Comparison of ENCODE assay signal across 11 cellular contexts in the genomic region with DNA sequence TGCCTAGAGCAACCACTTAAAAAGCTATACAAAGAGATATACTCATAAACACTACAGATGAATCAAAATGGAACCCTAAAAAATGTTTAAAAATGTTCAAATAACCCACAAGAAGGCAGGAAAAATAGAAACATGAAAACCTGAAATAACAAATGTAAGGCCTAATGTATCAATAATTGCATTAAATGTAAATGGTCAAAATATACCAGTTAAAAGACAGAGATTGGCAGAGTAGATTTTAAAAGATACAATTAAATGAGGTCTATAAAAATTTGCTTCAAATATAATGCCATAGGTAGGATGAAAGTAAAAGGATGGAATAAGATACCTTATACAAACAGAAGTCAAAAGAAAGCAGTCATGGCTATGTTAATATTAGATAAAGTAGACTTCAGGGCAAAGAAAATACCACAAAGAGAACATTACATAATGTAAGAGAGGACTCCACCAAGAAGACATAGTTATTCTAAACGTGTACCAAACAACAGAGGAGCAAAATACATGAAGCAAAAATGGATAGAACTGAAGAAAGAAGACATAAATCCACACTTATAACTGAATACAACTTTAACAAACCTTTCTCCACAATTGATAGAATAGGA. TPM values are rescaled to one million over a fixed set of nuclear protein-coding genes. Genes with fewer than 3 reads are reported as not detected.
"Had no signal": no experiment of that assay in that cellular context is flagged by ENCODE, and none has a peak within 500 bp of the region (broad histone marks: within the 10 kb centered on the region; RNA-seq: fewer than 3 reads in every experiment).

No MANE protein-coding gene starts in this region.

- ATAC-seq: GM23338 had no signal

- H3K4me3 ChIP-seq: GM23248, GM23338, HAP-1 had no signal

- H3K4me2 ChIP-seq: GM23338 had no signal

- H3K9me3 ChIP-seq: HAP-1 had no signal

- DNase-seq: GM23248, GOT3, H7, H9, HCEC 1CT, HFFc6 had no signal

- H3K27ac ChIP-seq: GM23248 had no signal

- H3K4me1 ChIP-seq: HAP-1 had no signal

- FAIRE-seq: H1, H54 had no signal

- H2AFZ ChIP-seq: GM23248, GM23338 had no signal

- H3K36me3 ChIP-seq: HAP-1 had no signal

- H3K9ac ChIP-seq: GM23248 had no signal

RNA-seq across cellular contexts. Expression of a gene that starts 25.2 kb away (rescaled TPM):
- total RNA-seq: H4 had no signal
